ENCODE assay signal across 18 cellular contexts in the genomic region with DNA sequence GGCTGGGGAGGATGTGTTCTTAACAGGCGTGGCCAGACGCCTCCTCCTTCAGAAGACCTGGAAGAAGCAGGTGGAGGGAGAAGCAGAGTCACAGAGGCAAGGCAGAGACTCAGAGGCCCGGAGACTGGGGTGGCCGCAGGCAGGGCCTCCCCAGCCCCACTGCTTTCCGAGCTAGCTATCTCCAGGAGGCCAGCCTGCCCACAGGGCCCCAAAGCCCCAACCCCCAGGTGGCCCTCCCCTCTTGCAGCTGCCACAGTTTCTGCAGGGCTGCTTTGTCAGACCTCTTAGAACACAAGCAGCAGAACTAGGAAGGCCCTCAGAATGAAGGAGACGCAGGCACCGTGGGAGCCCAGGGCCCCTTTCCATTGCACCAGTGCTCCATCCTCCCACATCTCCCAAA.
"Had no signal": no experiment of that assay in that cellular context is flagged by ENCODE, and none has a peak within 500 bp of the region (broad histone marks: within the 10 kb centered on the region; RNA-seq: fewer than 3 reads in every experiment).

No MANE protein-coding gene starts in this region.

- ATAC-seq: left cardiac atrium; left lung; lower lobe of right lung; natural killer cell; psoas muscle; right cardiac atrium; stimulated activated naive B cell treated with anti-CD40 and anti-IgM and Interleukin-4, amounts not matched to agents 10 μg/mL and 1 μg/mL and 100 μg/mL, for 72 hours had no signal

- H3K27ac Mint-ChIP-seq: natural killer cell; neural progenitor cell; stimulated activated naive CD8-positive, alpha-beta T cell treated with anti-CD3 and anti-CD28 coated beads, Interleukin-15, Interleukin-2, amounts not matched to agents 100 ng/mL and 50 ng/mL, for 24 hours had no signal

- H3K4me1 Mint-ChIP-seq: natural killer cell had no signal

- DNase-seq: dorsolateral prefrontal cortex; effector CD4-positive, alpha-beta T cell; kidney; left cardiac atrium; lower lobe of right lung; natural killer cell; nucleus accumbens; ovary; sigmoid colon; stimulated activated CD4-positive, alpha-beta T cell treated with anti-CD3 and anti-CD28 coated beads, Interleukin-2, amount 100 ng/mL, for 24 hours; stimulated activated CD4-positive, alpha-beta T cell treated with anti-CD3 and anti-CD28 coated beads, Interleukin-4, amount 100 ng/mL, for 24 hours; stimulated activated naive B cell treated with anti-CD40 and anti-IgM and Interleukin-4, amounts not matched to agents 10 μg/mL and 1 μg/mL and 100 μg/mL, for 72 hours; upper lobe of left lung had no signal

- H3K4me3 Mint-ChIP-seq: natural killer cell; neural progenitor cell; stimulated activated naive B cell treated with anti-CD40 and anti-IgM and Interleukin-4, amounts not matched to agents 10 μg/mL and 1 μg/mL and 100 μg/mL, for 72 hours; stimulated activated naive CD8-positive, alpha-beta T cell treated with anti-CD3 and anti-CD28 coated beads, Interleukin-15, Interleukin-2, amounts not matched to agents 100 ng/mL and 50 ng/mL, for 24 hours had no signal

- H3K36me3 Mint-ChIP-seq: natural killer cell; neural progenitor cell; stimulated activated naive B cell treated with anti-CD40 and anti-IgM and Interleukin-4, amounts not matched to agents 10 μg/mL and 1 μg/mL and 100 μg/mL, for 72 hours had no signal

- H3K9me3 Mint-ChIP-seq: natural killer cell; neural progenitor cell; stimulated activated naive B cell treated with anti-CD40 and anti-IgM and Interleukin-4, amounts not matched to agents 10 μg/mL and 1 μg/mL and 100 μg/mL, for 72 hours; stimulated activated naive CD8-positive, alpha-beta T cell treated with anti-CD3 and anti-CD28 coated beads, Interleukin-15, Interleukin-2, amounts not matched to agents 100 ng/mL and 50 ng/mL, for 24 hours had no signal
